ENCODE assay signal across 8 cellular contexts in the genomic region with DNA sequence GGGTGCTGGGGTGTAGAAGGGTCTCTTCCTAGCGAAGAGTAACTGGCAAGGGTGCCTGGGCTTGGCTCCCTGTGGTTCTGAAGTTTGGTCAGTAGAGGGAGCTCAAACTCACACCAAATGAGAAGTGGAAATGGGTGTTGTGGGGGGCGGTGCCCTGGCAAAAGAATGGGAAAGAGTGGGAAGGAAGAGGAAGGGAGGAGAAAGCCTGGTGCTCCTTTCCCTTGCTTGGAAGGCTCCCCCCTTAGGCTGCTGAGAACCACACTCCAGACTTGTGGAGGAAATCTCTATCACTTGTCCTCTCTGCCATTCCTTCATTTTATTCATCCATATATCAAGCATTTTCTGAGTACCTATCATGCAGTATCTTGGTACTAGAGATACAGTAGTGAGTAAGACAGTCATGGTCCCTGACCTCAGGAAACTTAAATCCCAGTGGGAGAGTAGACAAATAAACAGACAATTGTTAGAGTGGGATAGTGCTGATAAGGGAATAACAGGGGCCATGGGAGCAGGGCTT. TPM values are rescaled to one million over a fixed set of nuclear protein-coding genes. Genes with fewer than 3 reads are reported as not detected.
A peak's percentile ranks its signal among the peaks of the same experiment; 100 is the strongest.
DNase-seq lines count a peak whose midpoint lies in the region; ATAC-seq and TF ChIP-seq lines count a peak whose summit lies in the region.

No MANE protein-coding gene starts in this region.

- H3K4me1 Mint-ChIP-seq in activated CD4-positive, alpha-beta memory T cell treated with anti-CD3 and anti-CD28 coated beads for 36 hours (ENCODE audit: low read depth), result peaks cover 3% of the 10 kb centered on the region
- H3K4me1 Mint-ChIP-seq in mesothelial cell of epicardium, result peaks cover 2% of the 10 kb centered on the region
- H3K4me1 Mint-ChIP-seq in stimulated activated naive CD8-positive, alpha-beta T cell treated with anti-CD3 and anti-CD28 coated beads, Interleukin-15, amount 100 ng/mL, for 72 hours, result peaks cover 7% of the 10 kb centered on the region

- TF ChIP-seq CTCF in epithelial cell of proximal tubule (conservative IDR thresholded peaks at IDR 0.05; ENCODE audit: low read depth, low read length), result peak; percentile 89
- TF ChIP-seq CTCF in mesothelial cell of epicardium (IDR thresholded peaks at IDR 0.05; ENCODE audit: unreplicated experiment), result peak; percentile 70

- peak; percentile 56 for DNase-seq in CMK (ENCODE audit: low read depth)
- DNase-seq in NCI-H345 treated with DMSO at 0.1 percent for 48 hours (lab: John Stamatoyannopoulos, UW; ENCODE audit: unreplicated experiment), result peak; percentile 25
- DNase-seq in activated CD4-positive, alpha-beta memory T cell treated with anti-CD3 and anti-CD28 coated beads for 36 hours, result peak; percentile 48
- DNase-seq in epithelial cell of proximal tubule (ENCODE audit: low read depth), result no peak
- DNase-seq in mesothelial cell of epicardium (ENCODE audit: low spot score in 2 of 2, unreplicated experiment in 2 of 2), result peak in 1 of 2 experiments; percentile 64
- DNase-seq in stimulated activated naive CD8-positive, alpha-beta T cell treated with anti-CD3 and anti-CD28 coated beads, Interleukin-15, amount 100 ng/mL, for 72 hours, result peak; percentile 27 to 29

- no peaks in the 10 kb centered on the region for H3K36me3 Mint-ChIP-seq in activated CD4-positive, alpha-beta memory T cell treated with anti-CD3 and anti-CD28 coated beads for 36 hours
- H3K36me3 Mint-ChIP-seq in mesothelial cell of epicardium, result no peaks in the 10 kb centered on the region

- H3K27me3 Mint-ChIP-seq in activated CD4-positive, alpha-beta memory T cell treated with anti-CD3 and anti-CD28 coated beads for 36 hours, result no peaks in the 10 kb centered on the region
- no peaks in the 10 kb centered on the region for H3K27me3 Mint-ChIP-seq in mesothelial cell of epicardium (ENCODE audit: low read depth)
- H3K27me3 Mint-ChIP-seq in stimulated activated naive CD8-positive, alpha-beta T cell treated with anti-CD3 and anti-CD28 coated beads, Interleukin-15, amount 100 ng/mL, for 72 hours, result no peaks in the 10 kb centered on the region

- intact Hi-C loops in activated CD4-positive, alpha-beta memory T cell treated with anti-CD3 and anti-CD28 coated beads for 36 hours (cut with micrococcal nuclease), result loop anchor here (1.0 kb wide), 2 partner anchors 262 to 347 kb away; no protein-coding TSS in a partner anchor

- ATAC-seq in GM21619 (IDR thresholded peaks at IDR 0.05; ENCODE audit: unreplicated experiment) (peak; percentile 58), GM18873 (IDR thresholded peaks at IDR 0.05; ENCODE audit: low FRiP score, unreplicated experiment) (no peak)
- no peak for ATAC-seq in stimulated activated naive CD8-positive, alpha-beta T cell treated with anti-CD3 and anti-CD28 coated beads, Interleukin-15, amount 100 ng/mL, for 72 hours

- POLR2A ChIA-PET in activated CD4-positive, alpha-beta memory T cell treated with anti-CD3 and anti-CD28 coated beads for 36 hours (lab: Charles Lee), result interaction anchor here (1.2 kb wide), 1 partner anchor 9 kb away, joined by 3 read pairs; no protein-coding TSS in a partner anchor

- no peak overlapping the region for H3K4me3 ChIP-seq in epithelial cell of proximal tubule (ENCODE audit: low read depth, low read length)

- no peaks in the 10 kb centered on the region for H3K9me3 Mint-ChIP-seq in activated CD4-positive, alpha-beta memory T cell treated with anti-CD3 and anti-CD28 coated beads for 36 hours
- no peaks in the 10 kb centered on the region for H3K9me3 Mint-ChIP-seq in mesothelial cell of epicardium
- H3K9me3 Mint-ChIP-seq in stimulated activated naive CD8-positive, alpha-beta T cell treated with anti-CD3 and anti-CD28 coated beads, Interleukin-15, amount 100 ng/mL, for 72 hours, result no peaks in the 10 kb centered on the region

- no peak overlapping the region for H3K27ac Mint-ChIP-seq in activated CD4-positive, alpha-beta memory T cell treated with anti-CD3 and anti-CD28 coated beads for 36 hours
- no peak overlapping the region for H3K27ac Mint-ChIP-seq in mesothelial cell of epicardium
- H3K27ac Mint-ChIP-seq in stimulated activated naive CD8-positive, alpha-beta T cell treated with anti-CD3 and anti-CD28 coated beads, Interleukin-15, amount 100 ng/mL, for 72 hours, result peak overlapping the region in 1 of 2 donors; percentile 15

- CTCF ChIA-PET in activated CD4-positive, alpha-beta memory T cell treated with anti-CD3 and anti-CD28 coated beads for 36 hours (lab: Charles Lee), result interaction anchor here (0.7 to 3.5 kb wide), 44 partner anchors 9 to 351 kb away, joined by 3 to 30 read pairs (median 4); a partner anchor contains a TSS

- H3K4me3 Mint-ChIP-seq in activated CD4-positive, alpha-beta memory T cell treated with anti-CD3 and anti-CD28 coated beads for 36 hours, result no peak overlapping the region
- H3K4me3 Mint-ChIP-seq in mesothelial cell of epicardium, result no peak overlapping the region
- H3K4me3 Mint-ChIP-seq in stimulated activated naive CD8-positive, alpha-beta T cell treated with anti-CD3 and anti-CD28 coated beads, Interleukin-15, amount 100 ng/mL, for 72 hours, result no peak overlapping the region

RNA-seq across cellular contexts. Expression of a gene that starts 13.0 kb away (rescaled TPM):
- under 1 TPM in 1 of 2 experiments, not detected in 1; 0.26 TPM for total RNA-seq in activated CD4-positive, alpha-beta memory T cell treated with anti-CD3 and anti-CD28 coated beads for 36 hours
- total RNA-seq in epithelial cell of proximal tubule (not detected in 2 replicates), mesothelial cell of epicardium (1.8 to 2.5 TPM (median 2.2 TPM) in 3 replicates)

RNA-seq across cellular contexts. Expression of a gene that starts 26.6 kb away (rescaled TPM):
- total RNA-seq in activated CD4-positive, alpha-beta memory T cell treated with anti-CD3 and anti-CD28 coated beads for 36 hours, result 10 to 100 TPM; 21.5 to 23.5 TPM
- total RNA-seq in epithelial cell of proximal tubule (25.0 and 25.6 TPM in 2 replicates), mesothelial cell of epicardium (7.2 to 8.0 TPM (median 8.0 TPM) in 3 replicates)

RNA-seq across cellular contexts. Expression of a gene that starts 28.6 kb away (rescaled TPM):
- 100 to 1,000 TPM; 102 to 105 TPM for total RNA-seq in activated CD4-positive, alpha-beta memory T cell treated with anti-CD3 and anti-CD28 coated beads for 36 hours
- total RNA-seq in epithelial cell of proximal tubule (28.4 and 32.6 TPM in 2 replicates), mesothelial cell of epicardium (121 to 129 TPM (median 128 TPM) in 3 replicates)
